Comparison of ENCODE assay signal across 15 cellular contexts in genomic region chr9:98584059-98584458, GRCh38.
DNase-seq lines count a peak whose midpoint lies in the region; ATAC-seq and TF ChIP-seq lines count a peak whose summit lies in the region.
"Had no signal": no experiment of that assay in that cellular context is flagged by ENCODE, and none has a peak within 500 bp of the region (broad histone marks: within the 10 kb centered on the region; RNA-seq: fewer than 3 reads in every experiment).

No MANE protein-coding gene starts in this region.

- peaks cover 8% of the 10 kb centered on the region for H3K4me1 ChIP-seq in OCI-LY7 (ENCODE audit: insufficient read depth, low read length, poor library complexity, severe bottlenecking)

- H4K20me1 ChIP-seq in OCI-LY7 (ENCODE audit: insufficient read depth, low read length), result no peaks in the 10 kb centered on the region

- H3K36me3 ChIP-seq in OCI-LY7 (ENCODE audit: insufficient read depth, low read length), result no peaks in the 10 kb centered on the region

- H3K79me2 ChIP-seq in OCI-LY7 (ENCODE audit: insufficient read depth, low read depth, low read length), result no peaks in the 10 kb centered on the region

- intact Hi-C loops in OCI-LY7 (cut with micrococcal nuclease; ENCODE audit: unreplicated experiment) (no loop called here), sciatic nerve (cut with DNase I) (no loop called here)

- H2AFZ ChIP-seq in OCI-LY7 (ENCODE audit: low read length), result peak overlapping the region; percentile 19; the same call in 1 of the 2 replicates
- H2AFZ ChIP-seq: GM23248 had no signal

- DNase-seq in stimulated activated CD8-positive, alpha-beta memory T cell treated with anti-CD3 and anti-CD28 coated beads, Interleukin-15, amount 100 ng/mL, for 48 hours (ENCODE audit: low read depth in 2 of 2), result peak; percentile 5 to 16
- no peak for DNase-seq in stimulated activated CD8-positive, alpha-beta memory T cell treated with anti-CD3 and anti-CD28 coated beads, Interleukin-4, amount 100 ng/mL, for 48 hours
- DNase-seq in OCI-LY7 (ENCODE audit: low spot score), result peak; percentile 36
- DNase-seq in caudate nucleus (lab: John Stamatoyannopoulos, UW), result no peak
- DNase-seq in sciatic nerve (ENCODE audit: low spot score), result no peak
- DNase-seq in amniotic stem cell (lab: John Stamatoyannopoulos, UW), result no peak
- DNase-seq in germinal center (ENCODE audit: low spot score), result no peak
- DNase-seq: activated B cell treated with CpG ODN at 0.5 μM for 24 hours, activated gamma-delta T cell treated with Interleukin-2 at 50 U/mL for 16 hours, AML-193, GM23248, hippocampal formation, NCI-H2081, right cardiac atrium had no signal

- H3K9me3 ChIP-seq in OCI-LY7 (ENCODE audit: low read length), result no peaks in the 10 kb centered on the region

- no peak for TF ChIP-seq CTCF in OCI-LY7 (conservative IDR thresholded peaks at IDR 0.05; ENCODE audit: low read length)

- no TSS peak for BruUV-seq in OCI-LY7 (replicated peaks; lab: Mats Ljungman, UMichigan)

- no peak overlapping the region for H3K4me3 ChIP-seq in OCI-LY7 (ENCODE audit: low read depth, low read length, poor library complexity, severe bottlenecking)
- H3K4me3 ChIP-seq: GM23248 had no signal

- H3K4me2 ChIP-seq in OCI-LY7 (ENCODE audit: low read length), result 0 out of 2 replicates have a peak overlapping the region, but pooled peaks have one; percentile 3

- POLR2A ChIA-PET in OCI-LY7 (lab: Charles Lee), result interaction anchor here (0.6 kb wide), 1 partner anchor 205 kb away, joined by 3 read pairs; no protein-coding TSS in a partner anchor

- H3K27ac ChIP-seq in OCI-LY7 (ENCODE audit: low read depth, low read length, poor library complexity, severe bottlenecking), result no peak overlapping the region
- no peak overlapping the region for H3K27ac ChIP-seq in caudate nucleus (ENCODE audit: low read depth, low read length)
- H3K27ac ChIP-seq: GM23248 had no signal

- no peaks in the 10 kb centered on the region for H3K9me2 ChIP-seq in OCI-LY7 (ENCODE audit: insufficient read depth, low read length)

- ATAC-seq in HG02943 (IDR thresholded peaks at IDR 0.05; ENCODE audit: low read depth, unreplicated experiment) (peak; percentile 61), sciatic nerve (no peak)
- ATAC-seq: right cardiac atrium had no signal

- CTCF ChIA-PET in OCI-LY7 (lab: Charles Lee; ENCODE audit: unreplicated experiment), result interaction anchor here (0.7 kb wide), 1 partner anchor 96 kb away, joined by 3 read pairs; no protein-coding TSS in a partner anchor

Comparison
In these comparisons a context has a peak if more than half of its experiments do, and no peak if none do; other contexts are left out.
1. DNase-seq: peak in stimulated activated CD8-positive, alpha-beta memory T cell treated with anti-CD3 and anti-CD28 coated beads, Interleukin-15, amount 100 ng/mL, for 48 hours (2 of 2) and OCI-LY7 (single experiment); none in stimulated activated CD8-positive, alpha-beta memory T cell treated with anti-CD3 and anti-CD28 coated beads, Interleukin-4, amount 100 ng/mL, for 48 hours (single experiment), caudate nucleus (0 of 61), sciatic nerve (single experiment), amniotic stem cell (single experiment) and germinal center (single experiment).